10 cellular contexts compared by ENCODE assay signal in the genomic region with DNA sequence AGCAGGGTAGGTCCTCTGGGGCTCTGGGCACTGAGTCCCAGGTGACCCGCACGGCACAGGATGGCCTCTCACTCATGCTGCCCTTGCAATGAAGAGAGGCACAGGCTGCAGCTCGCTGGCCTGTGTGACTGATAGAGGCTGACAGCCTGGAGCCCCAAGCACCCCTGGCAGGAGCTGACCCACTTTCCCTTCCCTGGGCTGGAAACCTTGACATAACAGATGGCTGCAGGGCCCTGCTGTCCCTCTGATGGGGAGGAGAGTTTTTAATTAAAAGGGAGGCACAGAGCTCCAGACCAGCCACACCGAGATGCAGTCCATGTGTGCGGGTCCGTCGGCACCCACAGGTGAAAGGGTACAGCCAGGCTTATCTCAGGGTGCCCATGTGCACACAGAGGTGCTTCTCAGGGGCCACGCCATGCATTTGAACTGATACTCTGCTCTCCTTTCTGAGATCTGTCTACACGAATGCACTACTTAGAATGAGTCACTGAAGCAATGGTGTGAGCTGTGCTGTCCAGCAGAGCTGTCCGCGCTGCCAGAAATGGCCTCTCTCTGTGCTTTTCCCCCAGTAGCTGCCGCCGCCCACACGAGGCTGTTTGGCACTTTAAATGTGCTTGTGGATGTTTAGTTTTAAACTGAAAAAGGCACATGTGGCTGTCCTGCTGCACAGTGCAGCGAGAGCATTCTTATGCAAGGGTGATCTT.
A peak's percentile ranks its signal among the peaks of the same experiment; 100 is the strongest.
DNase-seq lines count a peak whose midpoint lies in the region; TF ChIP-seq lines count a peak whose summit lies in the region.
"Had no signal": no experiment of that assay in that cellular context is flagged by ENCODE, and none has a peak within 500 bp of the region (broad histone marks: within the 10 kb centered on the region; RNA-seq: fewer than 3 reads in every experiment).

No MANE protein-coding gene starts in this region.

- H3K27ac Mint-ChIP-seq in activated naive CD8-positive, alpha-beta T cell treated with anti-CD3 and anti-CD28 coated beads for 36 hours: no peak overlapping the region

- no peaks in the 10 kb centered on the region for H3K27me3 Mint-ChIP-seq in activated naive CD8-positive, alpha-beta T cell treated with anti-CD3 and anti-CD28 coated beads for 36 hours

- no peaks in the 10 kb centered on the region for H3K36me3 Mint-ChIP-seq in activated naive CD8-positive, alpha-beta T cell treated with anti-CD3 and anti-CD28 coated beads for 36 hours

- peak; percentile 60 for DNase-seq in A172 (ENCODE audit: low spot score)
- DNase-seq in M059J (ENCODE audit: low read depth): peak; percentile 30
- DNase-seq in dorsolateral prefrontal cortex: peak in 9 of 10 donors; percentile 46 to 95 (median 75)
- DNase-seq in middle frontal gyrus (ENCODE audit: extremely low spot score, low spot score): peak; percentile 35
- DNase-seq in NCI-H146 treated with DMSO at 0.1 percent for 48 hours (lab: John Stamatoyannopoulos, UW; ENCODE audit: unreplicated experiment): no peak
- DNase-seq in activated naive CD8-positive, alpha-beta T cell treated with anti-CD3 and anti-CD28 coated beads for 36 hours: no peak
- no peak for DNase-seq in ecto neural progenitor cell (ENCODE audit: low spot score)
- no peak for DNase-seq in NCI-H128 (lab: John Stamatoyannopoulos, UW; ENCODE audit: unreplicated experiment)
- DNase-seq: ACHN had no signal

- no peaks in the 10 kb centered on the region for H3K9me3 Mint-ChIP-seq in activated naive CD8-positive, alpha-beta T cell treated with anti-CD3 and anti-CD28 coated beads for 36 hours

- H3K4me3 Mint-ChIP-seq in activated naive CD8-positive, alpha-beta T cell treated with anti-CD3 and anti-CD28 coated beads for 36 hours: no peak overlapping the region

- H3K4me1 Mint-ChIP-seq in activated naive CD8-positive, alpha-beta T cell treated with anti-CD3 and anti-CD28 coated beads for 36 hours: peaks cover 14% of the 10 kb centered on the region

- intact Hi-C loops in dorsolateral prefrontal cortex (cut with DNase I): no loop called here

- no peak overlapping the region for H3K4me3 ChIP-seq in dorsolateral prefrontal cortex
- H3K4me3 ChIP-seq: suprapubic skin had no signal

- peaks cover 0 to under 1% (median 0%) of the 10 kb centered on the region in 45 donors for H3K27me3 ChIP-seq in dorsolateral prefrontal cortex

- H3K27ac ChIP-seq in dorsolateral prefrontal cortex: peak overlapping the region in 15 of 59 donors; percentile 5 to 94 (median 26)
- H3K27ac ChIP-seq: suprapubic skin had no signal

- no peak for TF ChIP-seq CTCF in dorsolateral prefrontal cortex (IDR thresholded peaks at IDR 0.05 in 54 of 56, conservative IDR thresholded peaks at IDR 0.05 in 2 of 56; ENCODE audit: low read depth in 1 of 56, partially characterized antibody in 56 of 56)

Comparison
In these comparisons a context has a peak if more than half of its experiments do, and no peak if none do; other contexts are left out.
1. DNase-seq: peak in A172 (single experiment), M059J (single experiment), dorsolateral prefrontal cortex (9 of 10) and middle frontal gyrus (single experiment); none in NCI-H146 treated with DMSO at 0.1 percent for 48 hours (single experiment), activated naive CD8-positive, alpha-beta T cell treated with anti-CD3 and anti-CD28 coated beads for 36 hours (single experiment), ecto neural progenitor cell (single experiment) and NCI-H128 (single experiment).